Comparison of ENCODE assay signal across 33 cellular contexts in genomic region chr6:123332070-123332469, GRCh38.
"Had no signal": no experiment of that assay in that cellular context is flagged by ENCODE, and none has a peak within 500 bp of the region (broad histone marks: within the 10 kb centered on the region; RNA-seq: fewer than 3 reads in every experiment).

No MANE protein-coding gene starts in this region.

- DNase-seq: activated B cell treated with CpG ODN at 0.5 μM for 24 hours; activated CD4-positive, alpha-beta memory T cell treated with anti-CD3 and anti-CD28 coated beads for 36 hours; activated CD4-positive, alpha-beta T cell treated with anti-CD3 and anti-CD28 coated beads for 4 hours; activated CD4-positive, alpha-beta T cell treated with anti-CD3 and anti-CD28 coated beads, Interleukin-2, amount 10 ng/mL, durations not matched to agents 24 days and 14 days; activated CD4-positive, alpha-beta T cell treated with anti-CD3 and anti-CD28 coated beads, Interleukin-2, amount 50 U/mL, for 1 hour; activated CD4-positive, alpha-beta T cell treated with anti-CD3 and anti-CD28 coated beads, Interleukin-2, amount 50 U/mL, for 4 hours; activated CD4-positive, CD25-positive, alpha-beta regulatory T cell treated with anti-CD3 and anti-CD28 coated beads, Interleukin-2, amount 50 U/mL, for 72 hours; activated CD8-positive, alpha-beta memory T cell treated with anti-CD3 and anti-CD28 coated beads, Interleukin-2, amount 50 U/mL, for 4 hours; activated CD8-positive, alpha-beta T cell treated with anti-CD3 and anti-CD28 coated beads for 36 hours; activated effector memory CD4-positive, alpha-beta T cell treated with anti-CD3 and anti-CD28 coated beads, Interleukin-2, amount 50 U/mL, for 16 hours; activated gamma-delta T cell treated with Interleukin-2 at 50 U/mL for 16 hours; activated naive CD4-positive, alpha-beta T cell; activated naive CD4-positive, alpha-beta T cell treated with anti-CD3 and anti-CD28 coated beads for 36 hours; activated naive CD4-positive, alpha-beta T cell treated with anti-CD3 and anti-CD28 coated beads, Interleukin-2, amount 50 U/mL, for 16 hours; activated naive CD8-positive, alpha-beta T cell treated with anti-CD3 and anti-CD28 coated beads for 36 hours; activated T-cell treated with anti-CD3 and anti-CD28 coated beads for 4 hours; activated T-cell treated with anti-CD3 and anti-CD28 coated beads, Interleukin-2, amount 50 U/mL, for 1 hour; activated T-cell treated with anti-CD3 and anti-CD28 coated beads, Interleukin-2, amount 50 U/mL, for 4 hours; activated T-cell treated with anti-CD3 and anti-CD28 coated beads, Interleukin-2, amount 50 U/mL, for 72 hours; adrenal gland; amniotic stem cell; aorta; body of pancreas; brain microvascular endothelial cell; central memory CD4-positive, alpha-beta T cell; T-helper 2 cell; T-helper 9 cell had no signal

- H3K27ac ChIP-seq: adrenal gland, body of pancreas, brain microvascular endothelial cell, breast epithelium, VCaP had no signal

- H3K4me3 ChIP-seq: adrenal gland, body of pancreas, breast epithelium had no signal

- ATAC-seq: activated CD8-positive, alpha-beta T cell treated with anti-CD3 and anti-CD28 coated beads for 36 hours; activated naive CD4-positive, alpha-beta T cell treated with anti-CD3 and anti-CD28 coated beads, Interleukin-2, amount 50 U/mL, for 72 hours; activated T-cell treated with anti-CD3 and anti-CD28 coated beads, Interleukin-2, amount 50 U/mL, for 4 hours; activated T-cell treated with anti-CD3 and anti-CD28 coated beads, Interleukin-2, amount 50 U/mL, for 72 hours; activated T-helper 17 cell treated with anti-CD3 and anti-CD28 coated beads, Interleukin-2, amount 50 U/mL, for 72 hours; body of pancreas had no signal

- H3K9me3 ChIP-seq: body of pancreas, breast epithelium had no signal

- FAIRE-seq: astrocyte, TTC549 had no signal

- H3K36me3 ChIP-seq: adrenal gland, brain microvascular endothelial cell, breast epithelium had no signal

- H3K27me3 ChIP-seq: body of pancreas, brain microvascular endothelial cell, breast epithelium had no signal

- H3K4me1 ChIP-seq: adrenal gland, body of pancreas, breast epithelium had no signal
